ENCODE assay signal across 8 cellular contexts in genomic region chr2:118881490-118882129, GRCh38. TPM values are rescaled to one million over a fixed set of nuclear protein-coding genes. Genes with fewer than 3 reads are reported as not detected.
DNase-seq lines count a peak whose midpoint lies in the region; ATAC-seq and TF ChIP-seq lines count a peak whose summit lies in the region.

No MANE protein-coding gene starts in this region.

- H3K27me3 Mint-ChIP-seq in activated T-cell treated with anti-CD3 and anti-CD28 coated beads, Interleukin-2, amount 50 U/mL, for 24 hours: peaks cover 37% of the 10 kb centered on the region

- 15 to 16% (median 16%) methylated on average over 10 of the region's 10 CpGs for WGBS in ovary, 3 donors

- TF ChIP-seq POLR2A in ovary (IDR thresholded peaks at IDR 0.05) (no peak), uterus (IDR thresholded peaks at IDR 0.05) (no peak)

- H3K4me1 ChIP-seq in ovary (ENCODE audit: insufficient read depth) (no peaks in the 10 kb centered on the region), uterus (no peaks in the 10 kb centered on the region)

- H3K4me1 Mint-ChIP-seq in activated T-cell treated with anti-CD3 and anti-CD28 coated beads, Interleukin-2, amount 50 U/mL, for 24 hours (ENCODE audit: low read depth): peaks cover 21% of the 10 kb centered on the region

- intact Hi-C loops in ovary (cut with DNase I) (loop anchor here in 1 of 4 donors (10.0 kb wide), 1 partner anchor 413 kb away; no protein-coding TSS in a partner anchor), uterus (cut with DNase I; ENCODE audit: low total_unique reads) (loop anchor here (10.0 kb wide), 1 partner anchor 413 kb away; no protein-coding TSS in a partner anchor)

- no peak for TF ChIP-seq EP300 in ovary (IDR thresholded peaks at IDR 0.05)

- TF ChIP-seq CTCF in fibroblast of the aortic adventitia (IDR thresholded peaks at IDR 0.05; ENCODE audit: insufficient read depth, low read length) (peak; percentile 81), ovary (IDR thresholded peaks at IDR 0.05) (peak in 2 of 3 donors; percentile 12 to 19), uterus (IDR thresholded peaks at IDR 0.05) (peak; percentile 34 to 53 (median 45))

- H3K9me3 ChIP-seq in ovary: no peaks in the 10 kb centered on the region
- no peaks in the 10 kb centered on the region for H3K9me3 ChIP-seq in uterus

- no peak overlapping the region for H3K4me3 ChIP-seq in fibroblast of the aortic adventitia (ENCODE audit: low read depth, low read length)
- no peak overlapping the region for H3K4me3 ChIP-seq in ovary
- H3K4me3 ChIP-seq in uterus: no peak overlapping the region

- no peak overlapping the region for H3K4me3 Mint-ChIP-seq in activated T-cell treated with anti-CD3 and anti-CD28 coated beads, Interleukin-2, amount 50 U/mL, for 24 hours

- peak; percentile 8 for DNase-seq in DMS79 (lab: John Stamatoyannopoulos, UW)
- peak; percentile 61 for DNase-seq in HuH-7 (ENCODE audit: low spot score)
- peak; percentile 1 for DNase-seq in OCI-M2 (lab: John Stamatoyannopoulos, UW; ENCODE audit: unreplicated experiment)
- peak; percentile 70 for DNase-seq in activated T-cell treated with anti-CD3 and anti-CD28 coated beads, Interleukin-2, amount 50 U/mL, for 24 hours
- DNase-seq in fibroblast of the aortic adventitia (ENCODE audit: low read depth): peak; percentile 35
- no peak for DNase-seq in ovary
- no peak for DNase-seq in uterus

- H3K27ac Mint-ChIP-seq in activated T-cell treated with anti-CD3 and anti-CD28 coated beads, Interleukin-2, amount 50 U/mL, for 24 hours: no peak overlapping the region

- H3K27me3 ChIP-seq in ovary: no peaks in the 10 kb centered on the region
- H3K27me3 ChIP-seq in uterus: no peaks in the 10 kb centered on the region

- H3K36me3 ChIP-seq in ovary: no peaks in the 10 kb centered on the region
- no peaks in the 10 kb centered on the region for H3K36me3 ChIP-seq in uterus

- ATAC-seq in GM21528 (IDR thresholded peaks at IDR 0.05; ENCODE audit: low FRiP score, unreplicated experiment): peak; percentile 91

- no peaks in the 10 kb centered on the region for H3K36me3 Mint-ChIP-seq in activated T-cell treated with anti-CD3 and anti-CD28 coated beads, Interleukin-2, amount 50 U/mL, for 24 hours (ENCODE audit: low read depth)

- H3K9me3 Mint-ChIP-seq in activated T-cell treated with anti-CD3 and anti-CD28 coated beads, Interleukin-2, amount 50 U/mL, for 24 hours: no peaks in the 10 kb centered on the region

- H3K27ac ChIP-seq in ovary (no peak overlapping the region), uterus (no peak overlapping the region)

RNA-seq across cellular contexts. Expression of gene EN1, which starts 34.2 kb away (rescaled TPM):
- total RNA-seq in fibroblast of the aortic adventitia (ENCODE audit: low replicate concordance) (0.63 and 0.90 TPM in 2 replicates), ovary (not detected), uterus (not detected)
- not detected for polyA plus RNA-seq in ovary

Comparison
In these comparisons a context has a peak if more than half of its experiments do, and no peak if none do; other contexts are left out.
1. DNase-seq: peak in DMS79 (single experiment), HuH-7 (single experiment), OCI-M2 (single experiment), activated T-cell treated with anti-CD3 and anti-CD28 coated beads, Interleukin-2, amount 50 U/mL, for 24 hours (single experiment) and fibroblast of the aortic adventitia (single experiment); none in ovary (0 of 5) and uterus (0 of 2).
2. CTCF ChIP-seq: peak in every context shown above with its lines; median percentile 81 in fibroblast of the aortic adventitia; 45 in uterus; 16 in ovary.